In the genomic region with DNA sequence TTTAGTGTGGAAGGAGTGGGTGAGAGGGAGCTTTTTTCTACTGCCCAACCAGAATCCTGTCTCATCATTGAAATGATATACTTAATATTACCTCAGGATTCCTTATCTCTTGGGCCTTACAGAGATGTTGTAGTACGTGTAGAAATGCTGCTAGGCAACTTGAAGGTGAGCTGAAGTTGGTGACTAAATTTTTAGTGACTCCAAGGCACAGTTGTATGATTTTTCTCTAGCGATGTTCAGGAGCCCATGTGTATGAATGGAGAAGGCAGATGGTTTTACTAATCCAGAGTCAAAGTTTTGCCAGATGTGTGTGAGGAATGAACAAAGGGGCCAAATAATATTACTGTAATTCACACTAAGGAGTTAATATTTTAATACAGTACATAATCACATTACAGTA, we compare ENCODE assay signal across 22 cellular contexts.
"Had no signal": no experiment of that assay in that cellular context is flagged by ENCODE, and none has a peak within 500 bp of the region (broad histone marks: within the 10 kb centered on the region; RNA-seq: fewer than 3 reads in every experiment).

No MANE protein-coding gene starts in this region.

- H3K4me2 ChIP-seq: SK-N-SH had no signal

- H3K36me3 ChIP-seq: MG63 had no signal

- H3K9me2 ChIP-seq: SK-N-SH had no signal

- DNase-seq: KBM-7, MG63, NCI-H1092, NCI-H1105 treated with DMSO at 0.1 percent for 48 hours, NCI-H1417 treated with DMSO at 0.1 percent for 48 hours, NCI-H146, NCI-H1694 treated with DMSO at 0.1 percent for 48 hours, NCI-H1930, NCI-H2081, NCI-H2107, NCI-H2227 treated with DMSO at 0.1 percent for 48 hours, NCI-H524, NCI-H774, PC-3, SHP77, SK-N-SH, SW 1271, T-cell had no signal

- ATAC-seq: Panc1, PC-3, T-cell had no signal

- FAIRE-seq: HTR-8/SVneo had no signal

- H3K27ac ChIP-seq: HL-60, RWPE1 had no signal

- H3K4me3 ChIP-seq: MG63 had no signal

- H3K9ac ChIP-seq: SK-N-SH had no signal
